ENCODE assay signal across 15 cellular contexts in genomic region chr11:77379917-77380316, GRCh38.
A peak's percentile ranks its signal among the peaks of the same experiment; 100 is the strongest.
DNase-seq lines count a peak whose midpoint lies in the region; ATAC-seq and TF ChIP-seq lines count a peak whose summit lies in the region.
"Had no signal": no experiment of that assay in that cellular context is flagged by ENCODE, and none has a peak within 500 bp of the region (broad histone marks: within the 10 kb centered on the region; RNA-seq: fewer than 3 reads in every experiment).

No MANE protein-coding gene starts in this region.

- H2AFZ ChIP-seq in SK-N-SH (ENCODE audit: low read depth): no peak overlapping the region
- H2AFZ ChIP-seq in hepatocyte: no peak overlapping the region

- H3K9me2 ChIP-seq in SK-N-SH (no peaks in the 10 kb centered on the region), hepatocyte (replicated peaks; ENCODE audit: insufficient read depth) (no peaks in the 10 kb centered on the region)

- peaks cover 2% of the 10 kb centered on the region for H3K4me1 Mint-ChIP-seq in T-helper 17 cell
- peaks cover 15% of the 10 kb centered on the region for H3K4me1 Mint-ChIP-seq in nephron progenitor cell

- CTCF ChIA-PET in SK-N-SH (lab: Yijun Ruan, JAX): interaction anchor here (2.1 kb wide), 1 partner anchor 10 kb away, joined by 5 read pairs; no protein-coding TSS in a partner anchor

- H3K9me3 ChIP-seq in SK-N-SH (no peaks in the 10 kb centered on the region), T-helper 17 cell (ENCODE audit: control insufficient read depth, low read length, poor library complexity, severe bottlenecking) (no peaks in the 10 kb centered on the region), hepatocyte (ENCODE audit: low read depth) (no peaks in the 10 kb centered on the region), esophagus squamous epithelium (no peaks in the 10 kb centered on the region)

- H3K27me3 Mint-ChIP-seq in T-helper 17 cell: no peaks in the 10 kb centered on the region
- no peaks in the 10 kb centered on the region for H3K27me3 Mint-ChIP-seq in nephron progenitor cell (ENCODE audit: low read depth, poor library complexity)

- TF ChIP-seq POLR2A in esophagus squamous epithelium (IDR thresholded peaks at IDR 0.05): no peak

- H3K27ac Mint-ChIP-seq in T-helper 17 cell: peak overlapping the region; percentile 16
- H3K27ac Mint-ChIP-seq in nephron progenitor cell: peak overlapping the region; percentile 66
- H3K27ac Mint-ChIP-seq: CD8-positive, alpha-beta T cell had no signal

- H3K36me3 ChIP-seq in SK-N-SH (replicated peaks in 1 of 2; ENCODE audit: control insufficient read depth in 1 of 2, insufficient read depth in 2 of 2, low read length in 1 of 2) (no peaks in the 10 kb centered on the region), hepatocyte (replicated peaks; ENCODE audit: insufficient read depth, low read depth) (no peaks in the 10 kb centered on the region), esophagus squamous epithelium (peaks cover 0 to 42% (median 0%) of the 10 kb centered on the region in 3 donors)

- intact Hi-C loops in esophagus squamous epithelium (cut with DNase I): no loop called here

- no peaks in the 10 kb centered on the region for H3K27me3 ChIP-seq in SK-N-SH (ENCODE audit: insufficient read depth)
- no peaks in the 10 kb centered on the region for H3K27me3 ChIP-seq in hepatocyte
- no peaks in the 10 kb centered on the region for H3K27me3 ChIP-seq in esophagus squamous epithelium

- H3K4me3 Mint-ChIP-seq in T-helper 17 cell (no peak overlapping the region), nephron progenitor cell (no peak overlapping the region)
- H3K4me3 Mint-ChIP-seq: CD14-positive monocyte; CD8-positive, alpha-beta T cell had no signal

- H3K36me3 Mint-ChIP-seq in T-helper 17 cell (ENCODE audit: low read depth) (peaks cover 14% of the 10 kb centered on the region), nephron progenitor cell (ENCODE audit: low read depth) (peaks cover 40% of the 10 kb centered on the region)

- H3K4me3 ChIP-seq in SK-N-SH (ENCODE audit: low read depth in 2 of 2, low read length in 1 of 2) (no peak overlapping the region), hepatocyte (no peak overlapping the region), esophagus squamous epithelium (no peak overlapping the region)

- ATAC-seq in SK-N-SH treated with all-trans-retinoic acid at 6 μM for 48 hours: no peak
- ATAC-seq in T-helper 17 cell: no peak
- ATAC-seq: CD8-positive, alpha-beta T cell had no signal

- TF ChIP-seq CTCF in SK-N-SH (IDR thresholded peaks at IDR 0.05): no peak
- no peak for TF ChIP-seq CTCF in hepatocyte (IDR thresholded peaks at IDR 0.05; ENCODE audit: poor library complexity)
- no peak for TF ChIP-seq CTCF in nephron progenitor cell (IDR thresholded peaks at IDR 0.05)
- TF ChIP-seq CTCF in esophagus squamous epithelium (IDR thresholded peaks at IDR 0.05): no peak

- H3K4me1 ChIP-seq in SK-N-SH (ENCODE audit: control insufficient read depth in 1 of 2, insufficient read depth in 2 of 2, low read depth in 1 of 2, low read length in 1 of 2): peaks cover 0 to 20% of the 10 kb centered on the region in 2 experiments; a peak in 1 of 4 replicates
- H3K4me1 ChIP-seq in hepatocyte (ENCODE audit: insufficient read depth): peaks cover 6% of the 10 kb centered on the region
- peaks cover 0 to 13% (median 6%) of the 10 kb centered on the region in 3 donors for H3K4me1 ChIP-seq in esophagus squamous epithelium

- no peak for TF ChIP-seq EP300 in SK-N-SH (IDR thresholded peaks at IDR 0.05; ENCODE audit: borderline replicate concordance in 1 of 2, low read depth in 1 of 2, low read length in 1 of 2)

- H3K4me2 ChIP-seq in SK-N-SH (peak overlapping the region; percentile 20; the same call in 1 of the 2 replicates), hepatocyte (no peak overlapping the region)

- H3K9me3 Mint-ChIP-seq in nephron progenitor cell: no peaks in the 10 kb centered on the region
- H3K9me3 Mint-ChIP-seq: CD14-positive monocyte; CD8-positive, alpha-beta T cell had no signal

- DNase-seq in SK-N-SH: no peak
- no peak for DNase-seq in T-helper 17 cell
- DNase-seq in hepatocyte (ENCODE audit: low spot score): no peak
- DNase-seq in nephron progenitor cell: no peak
- no peak for DNase-seq in DMS53 treated with DMSO at 0.1 percent for 48 hours (lab: John Stamatoyannopoulos, UW; ENCODE audit: unreplicated experiment)
- DNase-seq in activated effector memory CD4-positive, alpha-beta T cell treated with Interleukin-2 at 50 U/mL for 16 hours: no peak
- DNase-seq in esophagus squamous epithelium (lab: John Stamatoyannopoulos, UW): no peak
- DNase-seq: CD8-positive, alpha-beta T cell; COR-L47; DMS153; DND-41; GDM1 had no signal

- no peaks in the 10 kb centered on the region for H3K79me2 ChIP-seq in SK-N-SH (ENCODE audit: insufficient read depth)
- H3K79me2 ChIP-seq in hepatocyte: peaks cover 3% of the 10 kb centered on the region

- H4K20me1 ChIP-seq in SK-N-SH (ENCODE audit: insufficient read depth) (no peaks in the 10 kb centered on the region), hepatocyte (ENCODE audit: insufficient read depth, poor library complexity, severe bottlenecking) (no peaks in the 10 kb centered on the region)

- POLR2A ChIA-PET in SK-N-SH (lab: Yijun Ruan, JAX): no interaction called here

- no peak for TF ChIP-seq RAD21 in SK-N-SH (IDR thresholded peaks at IDR 0.05; ENCODE audit: low read length)

- H3F3A ChIP-seq in SK-N-SH (replicated peaks; ENCODE audit: insufficient read depth): peaks cover 49% of the 10 kb centered on the region

- WGBS in SK-N-SH (ENCODE audit: low lambda C conversion rate): 91% methylated on average over 6 of the region's 6 CpGs
- 83% methylated on average over 6 of the region's 6 CpGs for WGBS in hepatocyte (ENCODE audit: low lambda C conversion rate, missing lambda C conversion rate)
- 89 to 90% methylated on average over 6 of the region's 6 CpGs for WGBS in esophagus squamous epithelium, 2 donors

- H3K9ac ChIP-seq in SK-N-SH: no peak overlapping the region

- H3K27ac ChIP-seq in SK-N-SH (ENCODE audit: low read depth in 2 of 2, low read length in 1 of 2) (peak overlapping the region in 1 of 2 experiments; percentile 67; a peak in 2 of 4 replicates), hepatocyte (peak overlapping the region; percentile 4), esophagus squamous epithelium (no peak overlapping the region)
- H3K27ac ChIP-seq: 22Rv1 had no signal

TF ChIP-seq in SK-N-SH, 30 proteins besides CTCF, POLR2A, EP300 and RAD21:
- TF ChIP-seq EZH2phosphoT487 (IDR thresholded peaks at IDR 0.05; ENCODE audit: borderline replicate concordance, low read depth) (no peak), MEF2A (IDR thresholded peaks at IDR 0.05; ENCODE audit: borderline replicate concordance, low read depth) (no peak), RFX5 (IDR thresholded peaks at IDR 0.05; ENCODE audit: low read length) (no peak), SIN3A (IDR thresholded peaks at IDR 0.05; ENCODE audit: borderline replicate concordance, low read depth, low read length) (no peak)

TF ChIP-seq in SK-N-SH treated with all-trans-retinoic acid at 6 μM for 48 hours, 23 proteins besides CTCF, POLR2A, EP300 and RAD21:
- TF ChIP-seq PATZ1 (CRISPR knock-in tag; IDR thresholded peaks at IDR 0.05; ENCODE audit: borderline replicate concordance) (no peak), TCF4 (CRISPR knock-in tag; IDR thresholded peaks at IDR 0.05; ENCODE audit: borderline replicate concordance) (no peak), ISL1 (CRISPR knock-in tag; IDR thresholded peaks at IDR 0.05) (no peak), ZNF8 (CRISPR knock-in tag; IDR thresholded peaks at IDR 0.05) (no peak), GLIS3 (CRISPR knock-in tag; IDR thresholded peaks at IDR 0.05) (no peak), ESRRG (CRISPR knock-in tag; IDR thresholded peaks at IDR 0.05) (no peak)
